ENCODE assay signal across 8 cellular contexts in genomic region chr19:42279902-42280760, GRCh38. TPM values are rescaled to one million over a fixed set of nuclear protein-coding genes. Genes with fewer than 3 reads are reported as not detected.
DNase-seq lines count a peak whose midpoint lies in the region; ATAC-seq and TF ChIP-seq lines count a peak whose summit lies in the region.

No MANE protein-coding gene starts in this region.

- no peak overlapping the region for H3K27ac Mint-ChIP-seq in WTC11

- ATAC-seq in HG02763 (IDR thresholded peaks at IDR 0.05; ENCODE audit: unreplicated experiment) = peak; percentile 28
- peak; percentile 15 for ATAC-seq in WTC11
- ATAC-seq in GM18517 (IDR thresholded peaks at IDR 0.05; ENCODE audit: unreplicated experiment) = no peak

- CTCF ChIA-PET in WTC11 (lab: Charles Lee) = interaction anchor here (0.6 to 7.5 kb wide), 47 partner anchors 8 to 1699 kb away, joined by 3 to 239 read pairs (median 4); partner anchors contain the start of genes CIC, DEDD2, ERF and GSK3A

- H3K4me3 ChIP-seq in GM06990 (replicated peaks; ENCODE audit: low read depth, low read length) (peak overlapping the region; percentile 70), cardiac fibroblast (replicated peaks in 1 of 2; ENCODE audit: low read depth in 2 of 2, low read length in 2 of 2) (peak overlapping the region; percentile 76)

- peaks cover 27% of the 10 kb centered on the region for H3K4me1 Mint-ChIP-seq in WTC11

- H3K27me3 Mint-ChIP-seq in WTC11 (ENCODE audit: low read depth) = no peaks in the 10 kb centered on the region

- H3K27me3 ChIP-seq in GM06990 (replicated peaks; ENCODE audit: control insufficient read depth, insufficient read depth, low read length) = no peaks in the 10 kb centered on the region

- H3K36me3 Mint-ChIP-seq in WTC11 = no peaks in the 10 kb centered on the region

- no peaks in the 10 kb centered on the region for H3K9me3 Mint-ChIP-seq in WTC11

- DNase-seq in GM06990 (ENCODE audit: extremely low read depth, insufficient read length) (peak; percentile 91), NCI-H2107 treated with DMSO at 0.1 percent for 48 hours (lab: John Stamatoyannopoulos, UW; ENCODE audit: unreplicated experiment) (peak; percentile 81), WTC11 (ENCODE audit: low spot score) (peak; percentile 88), cardiac fibroblast (ENCODE audit: low read depth in 2 of 2) (peak; percentile 84 to 96), iris pigment epithelial cell (ENCODE audit: low read depth) (peak; percentile 86)
- peak; percentile 75 to 87 for DNase-seq in stimulated activated CD4-positive, alpha-beta T cell treated with anti-CD3 and anti-CD28 coated beads, Interleukin-12 subunit alpha, Interleukin-12 subunit beta, amount 100 ng/mL, for 24 hours (ENCODE audit: low read depth in 2 of 2)

- peaks cover 8% of the 10 kb centered on the region for H3K36me3 ChIP-seq in GM06990 (ENCODE audit: control insufficient read depth, insufficient read depth, low read length)

- peak; percentile 94 for TF ChIP-seq CTCF in GM06990 (IDR thresholded peaks at IDR 0.05; ENCODE audit: insufficient read depth, low read length, poor library complexity, severe bottlenecking)
- peak; percentile 88 for TF ChIP-seq CTCF in WTC11 (IDR thresholded peaks at IDR 0.05)
- peak; percentile 72 for TF ChIP-seq CTCF in cardiac fibroblast (IDR thresholded peaks at IDR 0.05; ENCODE audit: low read depth, low read length)

- POLR2A ChIA-PET in WTC11 (lab: Charles Lee) = interaction anchor here (0.7 to 2.2 kb wide), 8 partner anchors 10 to 185 kb away, joined by 3 to 28 read pairs (median 5); partner anchors contain the start of gene CIC

- H3K4me3 Mint-ChIP-seq in WTC11 = peak overlapping the region; percentile 74

TF ChIP-seq in WTC11, 78 proteins besides CTCF, POLR2A, EP300 and RAD21 (continues in another document):
- TF ChIP-seq PRRX2 (CRISPR knock-in tag; IDR thresholded peaks at IDR 0.05) (no peak), JAZF1 (CRISPR knock-in tag; IDR thresholded peaks at IDR 0.05) (no peak), ZNF423 (CRISPR knock-in tag; IDR thresholded peaks at IDR 0.05) (peak; percentile 100), TEAD4 (CRISPR knock-in tag; IDR thresholded peaks at IDR 0.05) (no peak), NR3C1 (CRISPR knock-in tag; conservative IDR thresholded peaks at IDR 0.05; ENCODE audit: low read depth) (0 out of 2 replicates have a peak, but pooled peaks have one; percentile 49), CBFB (CRISPR knock-in tag; IDR thresholded peaks at IDR 0.05; ENCODE audit: low read depth) (no peak), SP1 (CRISPR knock-in tag; conservative IDR thresholded peaks at IDR 0.05) (peak; percentile 50), ZNF416 (CRISPR knock-in tag; IDR thresholded peaks at IDR 0.05) (0 out of 2 replicates have a peak, but pooled peaks have one; percentile 29), ATF1 (CRISPR knock-in tag; IDR thresholded peaks at IDR 0.05) (no peak), SMAD4 (CRISPR knock-in tag; IDR thresholded peaks at IDR 0.05) (no peak), FOXP1 (CRISPR knock-in tag; IDR thresholded peaks at IDR 0.05; ENCODE audit: borderline replicate concordance) (peak; percentile 82), MLX (CRISPR knock-in tag; IDR thresholded peaks at IDR 0.05) (no peak), NFATC4 (CRISPR knock-in tag; IDR thresholded peaks at IDR 0.05) (no peak)
- TF ChIP-seq, protein P1, sequence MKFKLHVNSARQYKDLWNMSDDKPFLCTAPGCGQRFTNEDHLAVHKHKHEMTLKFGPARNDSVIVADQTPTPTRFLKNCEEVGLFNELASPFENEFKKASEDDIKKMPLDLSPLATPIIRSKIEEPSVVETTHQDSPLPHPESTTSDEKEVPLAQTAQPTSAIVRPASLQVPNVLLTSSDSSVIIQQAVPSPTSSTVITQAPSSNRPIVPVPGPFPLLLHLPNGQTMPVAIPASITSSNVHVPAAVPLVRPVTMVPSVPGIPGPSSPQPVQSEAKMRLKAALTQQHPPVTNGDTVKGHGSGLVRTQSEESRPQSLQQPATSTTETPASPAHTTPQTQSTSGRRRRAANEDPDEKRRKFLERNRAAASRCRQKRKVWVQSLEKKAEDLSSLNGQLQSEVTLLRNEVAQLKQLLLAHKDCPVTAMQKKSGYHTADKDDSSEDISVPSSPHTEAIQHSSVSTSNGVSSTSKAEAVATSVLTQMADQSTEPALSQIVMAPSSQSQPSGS (CRISPR knock-in tag; IDR thresholded peaks at IDR 0.05; ENCODE audit: borderline replicate concordance, low read depth) = no peak
- TF ChIP-seq, protein P2, sequence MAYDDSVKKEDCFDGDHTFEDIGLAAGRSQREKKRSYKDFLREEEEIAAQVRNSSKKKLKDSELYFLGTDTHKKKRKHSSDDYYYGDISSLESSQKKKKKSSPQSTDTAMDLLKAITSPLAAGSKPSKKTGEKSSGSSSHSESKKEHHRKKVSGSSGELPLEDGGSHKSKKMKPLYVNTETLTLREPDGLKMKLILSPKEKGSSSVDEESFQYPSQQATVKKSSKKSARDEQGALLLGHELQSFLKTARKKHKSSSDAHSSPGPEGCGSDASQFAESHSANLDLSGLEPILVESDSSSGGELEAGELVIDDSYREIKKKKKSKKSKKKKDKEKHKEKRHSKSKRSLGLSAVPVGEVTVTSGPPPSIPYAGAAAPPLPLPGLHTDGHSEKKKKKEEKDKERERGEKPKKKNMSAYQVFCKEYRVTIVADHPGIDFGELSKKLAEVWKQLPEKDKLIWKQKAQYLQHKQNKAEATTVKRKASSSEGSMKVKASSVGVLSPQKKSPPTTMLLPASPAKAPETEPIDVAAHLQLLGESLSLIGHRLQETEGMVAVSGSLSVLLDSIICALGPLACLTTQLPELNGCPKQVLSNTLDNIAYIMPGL (CRISPR knock-in tag; IDR thresholded peaks at IDR 0.05) = peak; percentile 83; the same call in 1 of the 2 replicates
- TF ChIP-seq, protein P3, sequence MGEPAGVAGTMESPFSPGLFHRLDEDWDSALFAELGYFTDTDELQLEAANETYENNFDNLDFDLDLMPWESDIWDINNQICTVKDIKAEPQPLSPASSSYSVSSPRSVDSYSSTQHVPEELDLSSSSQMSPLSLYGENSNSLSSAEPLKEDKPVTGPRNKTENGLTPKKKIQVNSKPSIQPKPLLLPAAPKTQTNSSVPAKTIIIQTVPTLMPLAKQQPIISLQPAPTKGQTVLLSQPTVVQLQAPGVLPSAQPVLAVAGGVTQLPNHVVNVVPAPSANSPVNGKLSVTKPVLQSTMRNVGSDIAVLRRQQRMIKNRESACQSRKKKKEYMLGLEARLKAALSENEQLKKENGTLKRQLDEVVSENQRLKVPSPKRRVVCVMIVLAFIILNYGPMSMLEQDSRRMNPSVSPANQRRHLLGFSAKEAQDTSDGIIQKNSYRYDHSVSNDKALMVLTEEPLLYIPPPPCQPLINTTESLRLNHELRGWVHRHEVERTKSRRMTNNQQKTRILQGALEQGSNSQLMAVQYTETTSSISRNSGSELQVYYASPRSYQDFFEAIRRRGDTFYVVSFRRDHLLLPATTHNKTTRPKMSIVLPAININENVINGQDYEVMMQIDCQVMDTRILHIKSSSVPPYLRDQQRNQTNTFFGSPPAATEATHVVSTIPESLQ (CRISPR knock-in tag; IDR thresholded peaks at IDR 0.05) = no peak
- TF ChIP-seq, protein P4, sequence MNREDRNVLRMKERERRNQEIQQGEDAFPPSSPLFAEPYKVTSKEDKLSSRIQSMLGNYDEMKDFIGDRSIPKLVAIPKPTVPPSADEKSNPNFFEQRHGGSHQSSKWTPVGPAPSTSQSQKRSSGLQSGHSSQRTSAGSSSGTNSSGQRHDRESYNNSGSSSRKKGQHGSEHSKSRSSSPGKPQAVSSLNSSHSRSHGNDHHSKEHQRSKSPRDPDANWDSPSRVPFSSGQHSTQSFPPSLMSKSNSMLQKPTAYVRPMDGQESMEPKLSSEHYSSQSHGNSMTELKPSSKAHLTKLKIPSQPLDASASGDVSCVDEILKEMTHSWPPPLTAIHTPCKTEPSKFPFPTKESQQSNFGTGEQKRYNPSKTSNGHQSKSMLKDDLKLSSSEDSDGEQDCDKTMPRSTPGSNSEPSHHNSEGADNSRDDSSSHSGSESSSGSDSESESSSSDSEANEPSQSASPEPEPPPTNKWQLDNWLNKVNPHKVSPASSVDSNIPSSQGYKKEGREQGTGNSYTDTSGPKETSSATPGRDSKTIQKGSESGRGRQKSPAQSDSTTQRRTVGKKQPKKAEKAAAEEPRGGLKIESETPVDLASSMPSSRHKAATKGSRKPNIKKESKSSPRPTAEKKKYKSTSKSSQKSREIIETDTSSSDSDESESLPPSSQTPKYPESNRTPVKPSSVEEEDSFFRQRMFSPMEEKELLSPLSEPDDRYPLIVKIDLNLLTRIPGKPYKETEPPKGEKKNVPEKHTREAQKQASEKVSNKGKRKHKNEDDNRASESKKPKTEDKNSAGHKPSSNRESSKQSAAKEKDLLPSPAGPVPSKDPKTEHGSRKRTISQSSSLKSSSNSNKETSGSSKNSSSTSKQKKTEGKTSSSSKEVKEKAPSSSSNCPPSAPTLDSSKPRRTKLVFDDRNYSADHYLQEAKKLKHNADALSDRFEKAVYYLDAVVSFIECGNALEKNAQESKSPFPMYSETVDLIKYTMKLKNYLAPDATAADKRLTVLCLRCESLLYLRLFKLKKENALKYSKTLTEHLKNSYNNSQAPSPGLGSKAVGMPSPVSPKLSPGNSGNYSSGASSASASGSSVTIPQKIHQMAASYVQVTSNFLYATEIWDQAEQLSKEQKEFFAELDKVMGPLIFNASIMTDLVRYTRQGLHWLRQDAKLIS (CRISPR knock-in tag; IDR thresholded peaks at IDR 0.05; ENCODE audit: borderline replicate concordance) = no peak
- TF ChIP-seq, protein P5, sequence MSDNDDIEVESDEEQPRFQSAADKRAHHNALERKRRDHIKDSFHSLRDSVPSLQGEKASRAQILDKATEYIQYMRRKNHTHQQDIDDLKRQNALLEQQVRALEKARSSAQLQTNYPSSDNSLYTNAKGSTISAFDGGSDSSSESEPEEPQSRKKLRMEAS (CRISPR knock-in tag; IDR thresholded peaks at IDR 0.05) = 0 out of 2 replicates have a peak, but pooled peaks have one; percentile 8

RNA-seq across cellular contexts. Expression of gene CIC, which starts 11.1 kb away (rescaled TPM):
- 53.0 to 58.5 TPM (median 55.8 TPM) in 3 replicates for total RNA-seq in WTC11 (2021)

RNA-seq across cellular contexts. Expression of gene PRR19, which starts 21.8 kb away (rescaled TPM):
- total RNA-seq in WTC11 (2021) = 3.6 to 5.0 TPM (median 3.7 TPM) in 3 replicates

RNA-seq across cellular contexts. Expression of gene PAFAH1B3, which starts 22.3 kb away (rescaled TPM):
- 118 to 126 TPM (median 119 TPM) in 3 replicates for total RNA-seq in WTC11 (2021)

RNA-seq across cellular contexts. Expression of gene ERF, which starts 25.2 kb away (rescaled TPM):
- 65.4 to 67.6 TPM (median 65.9 TPM) in 3 replicates for total RNA-seq in WTC11 (2021)

RNA-seq across cellular contexts. Expression of gene TMEM145, which starts 33.0 kb away (rescaled TPM):
- total RNA-seq in WTC11 (2021) = 6.9 to 7.1 TPM (median 7.0 TPM) in 3 replicates
